10 cellular contexts compared by ENCODE assay signal in the genomic region with DNA sequence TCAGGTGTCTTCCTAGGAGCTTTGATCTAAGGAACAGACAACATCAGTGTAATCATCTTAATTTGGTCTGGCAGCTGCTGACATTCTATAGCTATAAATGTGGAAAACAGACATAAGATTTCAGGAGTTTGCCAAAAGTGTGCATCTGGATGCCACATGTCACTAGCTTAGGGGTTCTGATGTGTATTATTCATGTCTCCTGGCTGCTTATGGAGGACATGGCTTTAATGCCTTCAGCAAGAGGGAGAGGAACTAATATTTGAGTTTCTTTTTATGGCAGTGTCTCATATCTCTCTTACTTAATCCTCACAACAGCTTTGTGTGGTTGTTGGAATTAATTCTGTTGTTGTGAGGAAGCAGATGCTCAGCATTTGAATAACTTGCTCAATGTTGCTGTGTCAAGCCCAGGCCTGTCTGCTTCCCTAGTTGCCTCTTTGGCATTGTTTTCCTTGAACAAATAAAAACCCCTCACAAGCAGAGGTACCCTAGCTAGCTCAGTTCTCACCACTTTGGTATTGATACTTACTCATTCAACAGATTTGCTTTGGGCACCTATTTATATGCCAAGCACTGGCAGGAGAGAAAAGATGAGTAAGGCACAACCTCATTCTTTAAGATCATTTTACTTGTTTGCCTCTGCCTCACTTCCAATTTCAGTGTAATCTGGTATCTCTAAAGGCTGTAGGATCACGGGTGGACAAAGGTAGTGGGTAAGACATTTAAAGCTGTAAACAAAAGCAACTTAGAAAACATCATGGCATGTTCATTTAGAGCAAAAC. TPM values are rescaled to one million over a fixed set of nuclear protein-coding genes. Genes with fewer than 3 reads are reported as not detected.
DNase-seq lines count a peak whose midpoint lies in the region; ATAC-seq and TF ChIP-seq lines count a peak whose summit lies in the region.
"Had no signal": no experiment of that assay in that cellular context is flagged by ENCODE, and none has a peak within 500 bp of the region (broad histone marks: within the 10 kb centered on the region; RNA-seq: fewer than 3 reads in every experiment).

No MANE protein-coding gene starts in this region.

- H3K4me2 ChIP-seq in PC-3 (ENCODE audit: low read length) = peak overlapping the region; percentile 56

- no peaks in the 10 kb centered on the region for H3F3A ChIP-seq in PC-3 (ENCODE audit: low read length, unreplicated experiment)

- H3K9me3 ChIP-seq in MG63 (no peaks in the 10 kb centered on the region), PC-3 (ENCODE audit: low read length) (no peaks in the 10 kb centered on the region), endodermal cell (ENCODE audit: control insufficient read depth, low read length) (no peaks in the 10 kb centered on the region)

- TF ChIP-seq CTCF in PC-3 (conservative IDR thresholded peaks at IDR 0.05; ENCODE audit: low read depth, low read length) (no peak), fibroblast of pulmonary artery (IDR thresholded peaks at IDR 0.05; ENCODE audit: low read length, missing control alignments) (no peak), mesothelial cell of epicardium (IDR thresholded peaks at IDR 0.05; ENCODE audit: unreplicated experiment) (no peak), endodermal cell (conservative IDR thresholded peaks at IDR 0.05) (no peak)

- H3K36me3 Mint-ChIP-seq in mesothelial cell of epicardium (no peaks in the 10 kb centered on the region), endodermal cell (ENCODE audit: low read depth) (no peaks in the 10 kb centered on the region)

- no peaks in the 10 kb centered on the region for H3K79me2 ChIP-seq in PC-3 (ENCODE audit: low read length)

- 83 to 86% methylated on average over 1 of the region's 1 CpG for WGBS in endodermal cell (ENCODE audit: insufficient coverage in 1 of 2, insufficient read length in 1 of 2), 2 experiments

- H3K9ac ChIP-seq in PC-3 (ENCODE audit: low read length) (peak overlapping the region; percentile 21), endodermal cell (ENCODE audit: extremely low read depth, low read length, poor library complexity, severe bottlenecking) (no peak overlapping the region)

- H3K27ac Mint-ChIP-seq in mesothelial cell of epicardium = no peak overlapping the region
- no peak overlapping the region for H3K27ac Mint-ChIP-seq in endodermal cell

- no peak overlapping the region for H3K4me3 ChIP-seq in MG63
- H3K4me3 ChIP-seq in PC-3 (ENCODE audit: low read length) = no peak overlapping the region
- no peak overlapping the region for H3K4me3 ChIP-seq in fibroblast of pulmonary artery (replicated peaks; ENCODE audit: low read depth, low read length)
- H3K4me3 ChIP-seq in endodermal cell (ENCODE audit: low read length) = no peak overlapping the region

- H3K27me3 Mint-ChIP-seq in mesothelial cell of epicardium (ENCODE audit: low read depth) (no peaks in the 10 kb centered on the region), endodermal cell (ENCODE audit: insufficient read depth) (no peaks in the 10 kb centered on the region)

- H3K27me3 ChIP-seq in MG63 (no peaks in the 10 kb centered on the region), PC-3 (ENCODE audit: low read length) (no peaks in the 10 kb centered on the region), endodermal cell (ENCODE audit: control insufficient read depth, insufficient read depth, low read length, poor library complexity, severe bottlenecking) (no peaks in the 10 kb centered on the region)

- BruUV-seq in PC-3 (replicated peaks; lab: Mats Ljungman, UMichigan) = TSS peak; percentile 29

- ATAC-seq in PC-3 = peak; percentile 72
- ATAC-seq: left lobe of liver had no signal

- no peaks in the 10 kb centered on the region for H4K20me1 ChIP-seq in PC-3 (ENCODE audit: low read length)

- H3K4me1 Mint-ChIP-seq in mesothelial cell of epicardium (peaks cover 4% of the 10 kb centered on the region), endodermal cell (peaks cover 8% of the 10 kb centered on the region)

- H3K4me1 ChIP-seq in PC-3 (ENCODE audit: insufficient read depth, low read length) (peaks cover 22% of the 10 kb centered on the region), endodermal cell (ENCODE audit: control insufficient read depth, insufficient read depth, low read length) (no peaks in the 10 kb centered on the region)

- intact Hi-C loops in PC-3 (cut with micrococcal nuclease) = no loop called here

- POLR2A ChIA-PET in PC-3 (lab: Charles Lee; ENCODE audit: unreplicated experiment) = interaction anchor here (0.5 to 0.7 kb wide), 3 partner anchors 17 to 700 kb away, joined by 3 read pairs; no protein-coding TSS in a partner anchor

- H3K4me3 Mint-ChIP-seq in mesothelial cell of epicardium (no peak overlapping the region), endodermal cell (no peak overlapping the region)

- H3K9me3 Mint-ChIP-seq in mesothelial cell of epicardium = no peaks in the 10 kb centered on the region
- no peaks in the 10 kb centered on the region for H3K9me3 Mint-ChIP-seq in endodermal cell

- H3K9me2 ChIP-seq in PC-3 (replicated peaks; ENCODE audit: low read length) = no peaks in the 10 kb centered on the region

- in situ Hi-C loops in ACHN (cut with HindIII; ENCODE audit: low pct_ligation_motif_present, low pct_unique_long_range_greater_than_20kb, low sequenced_read_pairs) = no loop called here

- DNase-seq in AML-193 (lab: John Stamatoyannopoulos, UW) (peak; percentile 51 to 74), MG63 (peak; percentile 76), PC-3 (peak; percentile 61), fibroblast of pulmonary artery (ENCODE audit: low read depth) (peak; percentile 42), mesothelial cell of epicardium (ENCODE audit: low spot score in 2 of 2, unreplicated experiment in 2 of 2) (no peak), endodermal cell (no peak), ACHN (no peak)
- DNase-seq in activated CD4-positive, alpha-beta T cell treated with anti-CD3 and anti-CD28 coated beads, Interleukin-2, amount 50 U/mL, for 4 hours = no peak
- DNase-seq: COR-L47 had no signal

- H3K36me3 ChIP-seq in MG63 = no peaks in the 10 kb centered on the region
- no peaks in the 10 kb centered on the region for H3K36me3 ChIP-seq in PC-3 (ENCODE audit: low read depth, low read length)
- no peaks in the 10 kb centered on the region for H3K36me3 ChIP-seq in endodermal cell (ENCODE audit: control insufficient read depth, insufficient read depth, low read length)

- CTCF ChIA-PET in PC-3 (lab: Charles Lee) = no interaction called here

- peak overlapping the region; percentile 49 for H3K27ac ChIP-seq in PC-3 (ENCODE audit: low read length)
- H3K27ac ChIP-seq in endodermal cell (ENCODE audit: low read depth, low read length) = no peak overlapping the region

- H2AFZ ChIP-seq in PC-3 (ENCODE audit: low read length) = peak overlapping the region; percentile 36

RNA-seq across cellular contexts. Expression of a gene that starts 39.8 kb away (rescaled TPM):
- 6.0 and 6.8 TPM in 2 replicates for total RNA-seq in MG63 (2014; rRNA removed; shearing (Covaris generic); ENCODE audit: low replicate concordance)
- total RNA-seq in PC-3 (2014; rRNA removed) (9.8 and 12.0 TPM in 2 replicates), mesothelial cell of epicardium (4.5 to 5.7 TPM (median 5.6 TPM) in 3 replicates), endodermal cell (1 to 10 TPM; 3.7 to 4.6 TPM)
- polyA plus RNA-seq in endodermal cell (2013, experiment 1 of 2) = 0.39 TPM
- polyA plus RNA-seq in endodermal cell (2013, experiment 2 of 2) = 0.37 TPM

RNA-seq across cellular contexts. Expression of a gene that starts 48.2 kb away (rescaled TPM):
- total RNA-seq in MG63 (2014; rRNA removed; shearing (Covaris generic); ENCODE audit: low replicate concordance) = 924 and 1,093 TPM in 2 replicates
- total RNA-seq in PC-3 (2014; rRNA removed) (419 and 430 TPM in 2 replicates), mesothelial cell of epicardium (74.7 to 84.6 TPM (median 76.1 TPM) in 3 replicates), endodermal cell (100 to 1,000 TPM in 1 of 2 donors, 10 to 100 TPM in 1; 83.4 to 144 TPM)
- 65.8 TPM for polyA plus RNA-seq in endodermal cell (2013, experiment 1 of 2)
- 59.8 TPM for polyA plus RNA-seq in endodermal cell (2013, experiment 2 of 2)

Comparison
In these comparisons a context has a peak if more than half of its experiments do, and no peak if none do; other contexts are left out.
1. DNase-seq: peak in AML-193 (2 of 2), MG63 (single experiment), PC-3 (single experiment) and fibroblast of pulmonary artery (single experiment); none in mesothelial cell of epicardium (0 of 2), activated CD4-positive, alpha-beta T cell treated with anti-CD3 and anti-CD28 coated beads, Interleukin-2, amount 50 U/mL, for 4 hours (0 of 2), endodermal cell (single experiment) and ACHN (single experiment).